In the genomic region with DNA sequence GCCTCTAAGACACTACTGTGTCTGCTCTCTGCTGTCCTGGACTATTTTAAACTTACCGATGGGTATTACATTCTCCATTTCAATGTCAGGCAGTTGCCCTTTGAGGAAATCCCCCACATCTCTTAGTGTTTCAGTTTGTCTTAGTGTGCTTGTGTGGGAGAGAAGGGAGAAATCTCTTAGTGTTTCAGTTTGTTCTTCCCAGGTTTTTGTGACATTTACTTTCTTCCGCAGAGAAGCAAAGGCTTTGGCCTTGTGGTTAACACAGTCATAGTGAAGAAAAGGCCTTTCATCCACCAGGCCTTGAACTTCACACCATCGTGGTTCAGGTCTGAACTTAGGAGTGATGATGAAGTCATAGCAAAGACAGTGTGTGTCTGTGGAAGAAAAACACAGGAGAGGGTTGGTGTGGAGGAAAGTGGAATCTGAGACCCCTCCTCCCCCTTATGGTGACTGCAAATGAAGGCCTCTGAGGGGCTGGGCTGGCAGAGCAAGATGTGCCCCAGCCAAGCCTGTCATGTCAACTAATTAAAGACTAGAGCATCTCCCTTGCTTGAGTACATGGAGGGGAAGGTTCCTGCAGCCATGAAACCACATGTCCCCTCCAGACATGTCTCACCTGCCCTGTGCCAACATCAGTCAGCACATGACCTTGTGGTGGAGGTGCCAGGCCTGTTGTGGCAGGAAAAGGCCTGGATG, we compare ENCODE assay signal across 1 cellular context.
TF ChIP-seq lines count a peak whose summit lies in the region.

No MANE protein-coding gene starts in this region.

TF ChIP-seq in GM12878, 131 proteins besides CTCF, POLR2A, EP300 and RAD21 (continued from another document and continues in another):
- no peak for TF ChIP-seq ATF3 (IDR thresholded peaks at IDR 0.05; ENCODE audit: borderline replicate concordance, extremely low read depth, low read depth, low read length)
- no peak for TF ChIP-seq POLR2AphosphoS5 (IDR thresholded peaks at IDR 0.05; ENCODE audit: low read length)
- TF ChIP-seq ASH2L (IDR thresholded peaks at IDR 0.05; ENCODE audit: borderline replicate concordance, low read depth): no peak
- TF ChIP-seq TCF7 (IDR thresholded peaks at IDR 0.05; ENCODE audit: borderline replicate concordance): peak; percentile 70; the same call in 1 of the 2 replicates
- TF ChIP-seq MYC (IDR thresholded peaks at IDR 0.05; ENCODE audit: insufficient read depth, insufficient read length, insufficient replicate concordance, low read length, severe bottlenecking): no peak
- TF ChIP-seq, protein P1, sequence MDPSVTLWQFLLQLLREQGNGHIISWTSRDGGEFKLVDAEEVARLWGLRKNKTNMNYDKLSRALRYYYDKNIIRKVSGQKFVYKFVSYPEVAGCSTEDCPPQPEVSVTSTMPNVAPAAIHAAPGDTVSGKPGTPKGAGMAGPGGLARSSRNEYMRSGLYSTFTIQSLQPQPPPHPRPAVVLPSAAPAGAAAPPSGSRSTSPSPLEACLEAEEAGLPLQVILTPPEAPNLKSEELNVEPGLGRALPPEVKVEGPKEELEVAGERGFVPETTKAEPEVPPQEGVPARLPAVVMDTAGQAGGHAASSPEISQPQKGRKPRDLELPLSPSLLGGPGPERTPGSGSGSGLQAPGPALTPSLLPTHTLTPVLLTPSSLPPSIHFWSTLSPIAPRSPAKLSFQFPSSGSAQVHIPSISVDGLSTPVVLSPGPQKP (IDR thresholded peaks at IDR 0.05; ENCODE audit: low read depth, low read length): no peak
- no peak for TF ChIP-seq ZNF24 (IDR thresholded peaks at IDR 0.05)
- no peak for TF ChIP-seq PRDM15 (CRISPR knock-in tag; IDR thresholded peaks at IDR 0.05)
- no peak for TF ChIP-seq RFX5 (IDR thresholded peaks at IDR 0.05; ENCODE audit: low read depth, low read length)
- TF ChIP-seq, protein P2, sequence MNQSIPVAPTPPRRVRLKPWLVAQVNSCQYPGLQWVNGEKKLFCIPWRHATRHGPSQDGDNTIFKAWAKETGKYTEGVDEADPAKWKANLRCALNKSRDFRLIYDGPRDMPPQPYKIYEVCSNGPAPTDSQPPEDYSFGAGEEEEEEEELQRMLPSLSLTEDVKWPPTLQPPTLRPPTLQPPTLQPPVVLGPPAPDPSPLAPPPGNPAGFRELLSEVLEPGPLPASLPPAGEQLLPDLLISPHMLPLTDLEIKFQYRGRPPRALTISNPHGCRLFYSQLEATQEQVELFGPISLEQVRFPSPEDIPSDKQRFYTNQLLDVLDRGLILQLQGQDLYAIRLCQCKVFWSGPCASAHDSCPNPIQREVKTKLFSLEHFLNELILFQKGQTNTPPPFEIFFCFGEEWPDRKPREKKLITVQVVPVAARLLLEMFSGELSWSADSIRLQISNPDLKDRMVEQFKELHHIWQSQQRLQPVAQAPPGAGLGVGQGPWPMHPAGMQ (IDR thresholded peaks at IDR 0.05; ENCODE audit: borderline replicate concordance): no peak
- no peak for TF ChIP-seq CREM (IDR thresholded peaks at IDR 0.05; ENCODE audit: low read depth)
- no peak for TF ChIP-seq BRCA1 (IDR thresholded peaks at IDR 0.05; ENCODE audit: low read depth, low read length)
- no peak; the same call in 1 of the 2 replicates for TF ChIP-seq FOXM1 (IDR thresholded peaks at IDR 0.05; ENCODE audit: low read depth, low read length)
- TF ChIP-seq FOXK2 (IDR thresholded peaks at IDR 0.05): no peak
- peak; percentile 81 for TF ChIP-seq ATF7 (IDR thresholded peaks at IDR 0.05; ENCODE audit: low read depth)
- TF ChIP-seq ZSCAN29 (IDR thresholded peaks at IDR 0.05): no peak
- TF ChIP-seq E4F1 (IDR thresholded peaks at IDR 0.05; ENCODE audit: borderline replicate concordance, partially characterized antibody): no peak
- TF ChIP-seq, protein P3, sequence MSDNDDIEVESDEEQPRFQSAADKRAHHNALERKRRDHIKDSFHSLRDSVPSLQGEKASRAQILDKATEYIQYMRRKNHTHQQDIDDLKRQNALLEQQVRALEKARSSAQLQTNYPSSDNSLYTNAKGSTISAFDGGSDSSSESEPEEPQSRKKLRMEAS (IDR thresholded peaks at IDR 0.05; ENCODE audit: low read depth, low read length): no peak
- peak; percentile 60; the same call in 1 of the 2 replicates for TF ChIP-seq MTA2 (IDR thresholded peaks at IDR 0.05; ENCODE audit: low read depth)
- no peak for TF ChIP-seq GABPA (IDR thresholded peaks at IDR 0.05; ENCODE audit: low read depth)
- TF ChIP-seq JUND (IDR thresholded peaks at IDR 0.05; ENCODE audit: low read depth, low read length): no peak
- no peak for TF ChIP-seq BCL11A (IDR thresholded peaks at IDR 0.05; ENCODE audit: low read depth, low read length)
- TF ChIP-seq MXI1 (IDR thresholded peaks at IDR 0.05; ENCODE audit: low read depth, low read length): no peak
- TF ChIP-seq IRF4 (IDR thresholded peaks at IDR 0.05; ENCODE audit: low read depth, low read length): peak; percentile 76
- no peak for TF ChIP-seq BACH1 (IDR thresholded peaks at IDR 0.05; ENCODE audit: borderline replicate concordance)
- no peak for TF ChIP-seq RCOR1 (conservative IDR thresholded peaks at IDR 0.05; ENCODE audit: low read depth, low read length)
- TF ChIP-seq CBFB (IDR thresholded peaks at IDR 0.05; ENCODE audit: low read depth): peak; percentile 77
- TF ChIP-seq, protein P4, sequence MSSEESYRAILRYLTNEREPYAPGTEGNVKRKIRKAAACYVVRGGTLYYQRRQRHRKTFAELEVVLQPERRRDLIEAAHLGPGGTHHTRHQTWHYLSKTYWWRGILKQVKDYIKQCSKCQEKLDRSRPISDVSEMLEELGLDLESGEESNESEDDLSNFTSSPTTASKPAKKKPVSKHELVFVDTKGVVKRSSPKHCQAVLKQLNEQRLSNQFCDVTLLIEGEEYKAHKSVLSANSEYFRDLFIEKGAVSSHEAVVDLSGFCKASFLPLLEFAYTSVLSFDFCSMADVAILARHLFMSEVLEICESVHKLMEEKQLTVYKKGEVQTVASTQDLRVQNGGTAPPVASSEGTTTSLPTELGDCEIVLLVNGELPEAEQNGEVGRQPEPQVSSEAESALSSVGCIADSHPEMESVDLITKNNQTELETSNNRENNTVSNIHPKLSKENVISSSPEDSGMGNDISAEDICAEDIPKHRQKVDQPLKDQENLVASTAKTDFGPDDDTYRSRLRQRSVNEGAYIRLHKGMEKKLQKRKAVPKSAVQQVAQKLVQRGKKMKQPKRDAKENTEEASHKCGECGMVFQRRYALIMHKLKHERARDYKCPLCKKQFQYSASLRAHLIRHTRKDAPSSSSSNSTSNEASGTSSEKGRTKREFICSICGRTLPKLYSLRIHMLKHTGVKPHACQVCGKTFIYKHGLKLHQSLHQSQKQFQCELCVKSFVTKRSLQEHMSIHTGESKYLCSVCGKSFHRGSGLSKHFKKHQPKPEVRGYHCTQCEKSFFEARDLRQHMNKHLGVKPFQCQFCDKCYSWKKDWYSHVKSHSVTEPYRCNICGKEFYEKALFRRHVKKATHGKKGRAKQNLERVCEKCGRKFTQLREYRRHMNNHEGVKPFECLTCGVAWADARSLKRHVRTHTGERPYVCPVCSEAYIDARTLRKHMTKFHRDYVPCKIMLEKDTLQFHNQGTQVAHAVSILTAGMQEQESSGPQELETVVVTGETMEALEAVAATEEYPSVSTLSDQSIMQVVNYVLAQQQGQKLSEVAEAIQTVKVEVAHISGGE (CRISPR knock-in tag; IDR thresholded peaks at IDR 0.05): no peak
- TF ChIP-seq SMARCA5 (IDR thresholded peaks at IDR 0.05): no peak
- no peak for TF ChIP-seq POU2F2 (IDR thresholded peaks at IDR 0.05; ENCODE audit: borderline replicate concordance, low read depth, low read length)
- TF ChIP-seq, protein P5, sequence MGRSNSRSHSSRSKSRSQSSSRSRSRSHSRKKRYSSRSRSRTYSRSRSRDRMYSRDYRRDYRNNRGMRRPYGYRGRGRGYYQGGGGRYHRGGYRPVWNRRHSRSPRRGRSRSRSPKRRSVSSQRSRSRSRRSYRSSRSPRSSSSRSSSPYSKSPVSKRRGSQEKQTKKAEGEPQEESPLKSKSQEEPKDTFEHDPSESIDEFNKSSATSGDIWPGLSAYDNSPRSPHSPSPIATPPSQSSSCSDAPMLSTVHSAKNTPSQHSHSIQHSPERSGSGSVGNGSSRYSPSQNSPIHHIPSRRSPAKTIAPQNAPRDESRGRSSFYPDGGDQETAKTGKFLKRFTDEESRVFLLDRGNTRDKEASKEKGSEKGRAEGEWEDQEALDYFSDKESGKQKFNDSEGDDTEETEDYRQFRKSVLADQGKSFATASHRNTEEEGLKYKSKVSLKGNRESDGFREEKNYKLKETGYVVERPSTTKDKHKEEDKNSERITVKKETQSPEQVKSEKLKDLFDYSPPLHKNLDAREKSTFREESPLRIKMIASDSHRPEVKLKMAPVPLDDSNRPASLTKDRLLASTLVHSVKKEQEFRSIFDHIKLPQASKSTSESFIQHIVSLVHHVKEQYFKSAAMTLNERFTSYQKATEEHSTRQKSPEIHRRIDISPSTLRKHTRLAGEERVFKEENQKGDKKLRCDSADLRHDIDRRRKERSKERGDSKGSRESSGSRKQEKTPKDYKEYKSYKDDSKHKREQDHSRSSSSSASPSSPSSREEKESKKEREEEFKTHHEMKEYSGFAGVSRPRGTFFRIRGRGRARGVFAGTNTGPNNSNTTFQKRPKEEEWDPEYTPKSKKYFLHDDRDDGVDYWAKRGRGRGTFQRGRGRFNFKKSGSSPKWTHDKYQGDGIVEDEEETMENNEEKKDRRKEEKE (IDR thresholded peaks at IDR 0.05): no peak
- no peak for TF ChIP-seq YY1 (IDR thresholded peaks at IDR 0.05; ENCODE audit: low read depth, low read length)
- TF ChIP-seq MTA3 (IDR thresholded peaks at IDR 0.05; ENCODE audit: borderline replicate concordance, low read length): peak; percentile 76; the same call in 1 of the 2 replicates
- TF ChIP-seq, protein P6, sequence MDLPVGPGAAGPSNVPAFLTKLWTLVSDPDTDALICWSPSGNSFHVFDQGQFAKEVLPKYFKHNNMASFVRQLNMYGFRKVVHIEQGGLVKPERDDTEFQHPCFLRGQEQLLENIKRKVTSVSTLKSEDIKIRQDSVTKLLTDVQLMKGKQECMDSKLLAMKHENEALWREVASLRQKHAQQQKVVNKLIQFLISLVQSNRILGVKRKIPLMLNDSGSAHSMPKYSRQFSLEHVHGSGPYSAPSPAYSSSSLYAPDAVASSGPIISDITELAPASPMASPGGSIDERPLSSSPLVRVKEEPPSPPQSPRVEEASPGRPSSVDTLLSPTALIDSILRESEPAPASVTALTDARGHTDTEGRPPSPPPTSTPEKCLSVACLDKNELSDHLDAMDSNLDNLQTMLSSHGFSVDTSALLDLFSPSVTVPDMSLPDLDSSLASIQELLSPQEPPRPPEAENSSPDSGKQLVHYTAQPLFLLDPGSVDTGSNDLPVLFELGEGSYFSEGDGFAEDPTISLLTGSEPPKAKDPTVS (IDR thresholded peaks at IDR 0.05; ENCODE audit: low read depth, low read length): no peak
- no peak for TF ChIP-seq TAF1 (IDR thresholded peaks at IDR 0.05; ENCODE audit: borderline replicate concordance, low read depth, low read length)
- TF ChIP-seq NKRF (conservative IDR thresholded peaks at IDR 0.05): 0 out of 2 replicates have a peak, but pooled peaks have one; percentile 30
- TF ChIP-seq NR2C2 (IDR thresholded peaks at IDR 0.05; ENCODE audit: borderline replicate concordance, control insufficient read depth, insufficient read length, low read depth): no peak
